9 cellular contexts compared by ENCODE assay signal in genomic region chr3:56502738-56503137, GRCh38. TPM values are rescaled to one million over a fixed set of nuclear protein-coding genes. Genes with fewer than 3 reads are reported as not detected.
"Had no signal": no experiment of that assay in that cellular context is flagged by ENCODE, and none has a peak within 500 bp of the region (broad histone marks: within the 10 kb centered on the region; RNA-seq: fewer than 3 reads in every experiment).

No MANE protein-coding gene starts in this region.

- H3K27ac ChIP-seq: GM23248, KMS-11 had no signal

- H2AFZ ChIP-seq: GM23248 had no signal

- FAIRE-seq: H54, HTR-8/SVneo had no signal

- H3K9ac ChIP-seq: GM23248, KMS-11 had no signal

- H3K4me3 Mint-ChIP-seq: H9 had no signal

- H3K4me3 ChIP-seq: GM23248 had no signal

- H3K4me2 ChIP-seq: KMS-11 had no signal

- DNase-seq: GM23248, GOT3, H9, HCEC 1CT, KBM-7 had no signal

RNA-seq across cellular contexts. Expression of gene ERC2, which starts 34.5 kb away (rescaled TPM):
- total RNA-seq: GM23248, HT-29 had no signal
- polyA plus RNA-seq: GM23248 had no signal
